8 cellular contexts compared by ENCODE assay signal in the genomic region with DNA sequence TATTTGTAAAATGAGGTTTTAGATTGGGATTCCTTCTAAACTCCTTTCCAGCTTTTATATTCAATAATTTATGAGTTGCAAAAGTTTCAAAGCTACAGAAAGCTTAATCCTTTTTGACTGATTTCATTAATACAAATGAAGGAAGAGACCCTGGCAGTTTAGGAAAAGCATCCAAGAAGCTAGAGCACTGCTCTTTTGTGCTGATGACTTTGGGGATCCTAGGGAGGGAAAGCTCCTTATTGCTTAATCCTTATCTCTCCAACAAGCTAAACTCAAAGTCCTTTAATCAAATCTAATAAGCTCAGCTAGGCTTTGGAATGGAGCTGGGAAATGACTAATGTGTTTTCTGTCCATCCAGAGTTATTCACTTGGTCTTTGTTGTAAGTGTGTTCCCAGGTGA.
"Had no signal": no experiment of that assay in that cellular context is flagged by ENCODE, and none has a peak within 500 bp of the region (broad histone marks: within the 10 kb centered on the region; RNA-seq: fewer than 3 reads in every experiment).

No MANE protein-coding gene starts in this region.

- H3K4me3 Mint-ChIP-seq: HFFc6 had no signal

- H3K4me3 ChIP-seq: HAP-1, K562 had no signal

- H3K36me3 ChIP-seq: HAP-1 had no signal

- DNase-seq: GOT3, H7, HFFc6, IMR-90, KG1 had no signal

- H3K27ac Mint-ChIP-seq: HFFc6 had no signal

- ATAC-seq: HCT116, K562 had no signal

- H3K9me3 ChIP-seq: HAP-1 had no signal
